ENCODE assay signal across 19 cellular contexts in genomic region chr2:134722728-134723127, GRCh38. TPM values are rescaled to one million over a fixed set of nuclear protein-coding genes. Genes with fewer than 3 reads are reported as not detected.
DNase-seq lines count a peak whose midpoint lies in the region; ATAC-seq and TF ChIP-seq lines count a peak whose summit lies in the region.
"Had no signal": no experiment of that assay in that cellular context is flagged by ENCODE, and none has a peak within 500 bp of the region (broad histone marks: within the 10 kb centered on the region; RNA-seq: fewer than 3 reads in every experiment).

No MANE protein-coding gene starts in this region.

- H3K27ac Mint-ChIP-seq in Caco-2 (ENCODE audit: unreplicated experiment) (no peak overlapping the region), WTC11 (no peak overlapping the region)
- H3K27ac Mint-ChIP-seq: activated naive CD4-positive, alpha-beta T cell treated with anti-CD3 and anti-CD28 coated beads, Interleukin-2, amount 10 ng/mL, durations not matched to agents 7 days and 5 days; naive thymus-derived CD4-positive, alpha-beta T cell had no signal

- H3K27ac ChIP-seq in hepatocyte: no peak overlapping the region
- H3K27ac ChIP-seq: cardiac muscle cell, HL-60, left ventricle myocardium inferior, transverse colon had no signal

- no TSS peak for BruUV-seq in Caco-2 (replicated peaks; lab: Mats Ljungman, UMichigan)

- CTCF ChIA-PET in Caco-2 (lab: Charles Lee): no interaction called here
- CTCF ChIA-PET in WTC11 (lab: Charles Lee): interaction anchor here (0.7 kb wide), 1 partner anchor 45 kb away, joined by 3 read pairs; no protein-coding TSS in a partner anchor

- intact Hi-C loops in Caco-2 (cut with micrococcal nuclease; ENCODE audit: unreplicated experiment): no loop called here

- H3K36me3 ChIP-seq in Caco-2 (ENCODE audit: control insufficient read depth, insufficient read depth, low read length) (no peaks in the 10 kb centered on the region), hepatocyte (replicated peaks; ENCODE audit: insufficient read depth, low read depth) (no peaks in the 10 kb centered on the region)
- H3K36me3 ChIP-seq: cardiac muscle cell, left ventricle myocardium inferior, transverse colon had no signal

- no peaks in the 10 kb centered on the region for H3K9me2 ChIP-seq in hepatocyte (replicated peaks; ENCODE audit: insufficient read depth)

- no peaks in the 10 kb centered on the region for H4K20me1 ChIP-seq in hepatocyte (ENCODE audit: insufficient read depth, poor library complexity, severe bottlenecking)

- H3K4me3 Mint-ChIP-seq in Caco-2 (ENCODE audit: unreplicated experiment) (no peak overlapping the region), WTC11 (no peak overlapping the region)
- H3K4me3 Mint-ChIP-seq: activated naive CD4-positive, alpha-beta T cell treated with anti-CD3 and anti-CD28 coated beads, Interleukin-2, amount 10 ng/mL, durations not matched to agents 7 days and 5 days; naive thymus-derived CD4-positive, alpha-beta T cell had no signal

- peak; percentile 10 for ATAC-seq in WTC11
- ATAC-seq in HG03460 (IDR thresholded peaks at IDR 0.05; ENCODE audit: unreplicated experiment): no peak
- ATAC-seq in HG02798 (IDR thresholded peaks at IDR 0.05; ENCODE audit: poor library complexity, unreplicated experiment): no peak
- ATAC-seq: naive thymus-derived CD4-positive, alpha-beta T cell; right cardiac atrium had no signal

- H3K36me3 Mint-ChIP-seq in Caco-2 (ENCODE audit: insufficient read depth, unreplicated experiment) (no peaks in the 10 kb centered on the region), WTC11 (no peaks in the 10 kb centered on the region)
- H3K36me3 Mint-ChIP-seq: activated naive CD4-positive, alpha-beta T cell treated with anti-CD3 and anti-CD28 coated beads, Interleukin-2, amount 10 ng/mL, durations not matched to agents 7 days and 5 days had no signal

- DNase-seq in Caco-2 (peak in 1 of 2 experiments; percentile 48), HuH-7.5 (ENCODE audit: low spot score) (peak; percentile 25), WTC11 (ENCODE audit: low spot score) (peak; percentile 56), hepatocyte (ENCODE audit: low spot score) (no peak), SW480 (ENCODE audit: low spot score) (no peak), GDM1 (lab: John Stamatoyannopoulos, UW) (no peak)
- DNase-seq: activated naive CD4-positive, alpha-beta T cell treated with anti-CD3 and anti-CD28 coated beads, Interleukin-2, amount 10 ng/mL, durations not matched to agents 7 days and 5 days; DMS79; left ventricle myocardium inferior; naive thymus-derived CD4-positive, alpha-beta T cell; NCI-H2081; right cardiac atrium; stimulated activated CD4-positive, alpha-beta T cell treated with anti-CD3 and anti-CD28 coated beads, Interleukin-4, amount 100 ng/mL, for 24 hours; transverse colon had no signal

- H2AFZ ChIP-seq in hepatocyte: no peak overlapping the region

- no peaks in the 10 kb centered on the region for H3K9me3 ChIP-seq in Caco-2
- no peaks in the 10 kb centered on the region for H3K9me3 ChIP-seq in hepatocyte (ENCODE audit: low read depth)
- H3K9me3 ChIP-seq: left ventricle myocardium inferior, transverse colon had no signal

- H3K27me3 ChIP-seq in Caco-2 (replicated peaks; ENCODE audit: control insufficient read depth, insufficient read depth, low read length) (peaks cover 6% of the 10 kb centered on the region), hepatocyte (peaks cover 46% of the 10 kb centered on the region)

- H3K4me1 ChIP-seq in Caco-2: peaks cover 5% of the 10 kb centered on the region; the same call in 1 of the 2 replicates
- H3K4me1 ChIP-seq in hepatocyte (ENCODE audit: insufficient read depth): no peaks in the 10 kb centered on the region

- H3K4me2 ChIP-seq in hepatocyte: no peak overlapping the region

- POLR2A ChIA-PET in Caco-2 (lab: Charles Lee): no interaction called here
- POLR2A ChIA-PET in WTC11 (lab: Charles Lee): no interaction called here

- peaks cover 19% of the 10 kb centered on the region for H3K27me3 Mint-ChIP-seq in Caco-2 (ENCODE audit: insufficient read depth, unreplicated experiment)
- H3K27me3 Mint-ChIP-seq in WTC11 (ENCODE audit: low read depth): peaks cover 44% of the 10 kb centered on the region

- H3K79me2 ChIP-seq in hepatocyte: no peaks in the 10 kb centered on the region

- H3K4me1 Mint-ChIP-seq in Caco-2 (ENCODE audit: low read depth, unreplicated experiment): no peaks in the 10 kb centered on the region
- H3K4me1 Mint-ChIP-seq in WTC11: peaks cover 10% of the 10 kb centered on the region

- TF ChIP-seq CTCF in Caco-2 (IDR thresholded peaks at IDR 0.05; ENCODE audit: insufficient read depth in 1 of 2, low read depth in 1 of 2, low read length in 1 of 2, severe bottlenecking in 1 of 2, unreplicated experiment in 1 of 2) (peak; percentile 15 to 46), WTC11 (IDR thresholded peaks at IDR 0.05) (peak; percentile 53), hepatocyte (IDR thresholded peaks at IDR 0.05; ENCODE audit: poor library complexity) (peak; percentile 3)

- H3K4me3 ChIP-seq in Caco-2 (ENCODE audit: low read depth, low read length): no peak overlapping the region
- no peak overlapping the region for H3K4me3 ChIP-seq in hepatocyte
- H3K4me3 ChIP-seq: cardiac muscle cell, left ventricle myocardium inferior, transverse colon had no signal

- H3K9me3 Mint-ChIP-seq in Caco-2 (ENCODE audit: unreplicated experiment) (no peaks in the 10 kb centered on the region), WTC11 (no peaks in the 10 kb centered on the region)
- H3K9me3 Mint-ChIP-seq: activated naive CD4-positive, alpha-beta T cell treated with anti-CD3 and anti-CD28 coated beads, Interleukin-2, amount 10 ng/mL, durations not matched to agents 7 days and 5 days had no signal

- WGBS in hepatocyte (ENCODE audit: low lambda C conversion rate, missing lambda C conversion rate): 51% methylated on average over 6 of the region's 6 CpGs

TF ChIP-seq in WTC11, 78 proteins besides CTCF, POLR2A, EP300 and RAD21 (continues in another document):
- no peak for TF ChIP-seq TP53 (CRISPR knock-in tag; IDR thresholded peaks at IDR 0.05)
- TF ChIP-seq FOXP1 (CRISPR knock-in tag; IDR thresholded peaks at IDR 0.05; ENCODE audit: borderline replicate concordance): no peak
- TF ChIP-seq CREB1 (CRISPR knock-in tag; IDR thresholded peaks at IDR 0.05): no peak
- TF ChIP-seq GTF2I (CRISPR knock-in tag; conservative IDR thresholded peaks at IDR 0.05): no peak
- no peak for TF ChIP-seq ZNF671 (CRISPR knock-in tag; IDR thresholded peaks at IDR 0.05)
- TF ChIP-seq ZNF425 (CRISPR knock-in tag; conservative IDR thresholded peaks at IDR 0.05): no peak
- TF ChIP-seq ZNF396 (CRISPR knock-in tag; IDR thresholded peaks at IDR 0.05; ENCODE audit: borderline replicate concordance): no peak
- no peak for TF ChIP-seq RELA (CRISPR knock-in tag; IDR thresholded peaks at IDR 0.05; ENCODE audit: borderline replicate concordance)
- no peak for TF ChIP-seq ZNF281 (CRISPR knock-in tag; IDR thresholded peaks at IDR 0.05)
- no peak for TF ChIP-seq ELF4 (CRISPR knock-in tag; IDR thresholded peaks at IDR 0.05; ENCODE audit: low read depth)
- TF ChIP-seq ZNF232 (CRISPR knock-in tag; IDR thresholded peaks at IDR 0.05): no peak
- TF ChIP-seq ZMAT4 (CRISPR knock-in tag; IDR thresholded peaks at IDR 0.05): no peak

RNA-seq across cellular contexts. Expression of gene TMEM163, which starts 3.9 kb away (rescaled TPM):
- 3.2 and 4.1 TPM in 2 replicates for total RNA-seq in Caco-2 (2022)
- total RNA-seq in WTC11 (2021): 0.94 to 1.6 TPM (median 1.2 TPM) in 3 replicates
- total RNA-seq in hepatocyte: 0.40 and 1.1 TPM in 2 replicates
- 0.81 and 1.1 TPM in 2 replicates for polyA plus RNA-seq in hepatocyte
- total RNA-seq: MCF 10A had no signal

Comparison
In these comparisons a context has a peak if more than half of its experiments do, and no peak if none do; other contexts are left out.
1. DNase-seq: peak in HuH-7.5 (single experiment) and WTC11 (single experiment); none in hepatocyte (single experiment), SW480 (single experiment) and GDM1 (single experiment).
2. CTCF ChIP-seq: peak in every context shown above with its lines; median percentile 53 in WTC11; 30 in Caco-2; 3 in hepatocyte.